ENCODE assay signal across 10 cellular contexts in the genomic region with DNA sequence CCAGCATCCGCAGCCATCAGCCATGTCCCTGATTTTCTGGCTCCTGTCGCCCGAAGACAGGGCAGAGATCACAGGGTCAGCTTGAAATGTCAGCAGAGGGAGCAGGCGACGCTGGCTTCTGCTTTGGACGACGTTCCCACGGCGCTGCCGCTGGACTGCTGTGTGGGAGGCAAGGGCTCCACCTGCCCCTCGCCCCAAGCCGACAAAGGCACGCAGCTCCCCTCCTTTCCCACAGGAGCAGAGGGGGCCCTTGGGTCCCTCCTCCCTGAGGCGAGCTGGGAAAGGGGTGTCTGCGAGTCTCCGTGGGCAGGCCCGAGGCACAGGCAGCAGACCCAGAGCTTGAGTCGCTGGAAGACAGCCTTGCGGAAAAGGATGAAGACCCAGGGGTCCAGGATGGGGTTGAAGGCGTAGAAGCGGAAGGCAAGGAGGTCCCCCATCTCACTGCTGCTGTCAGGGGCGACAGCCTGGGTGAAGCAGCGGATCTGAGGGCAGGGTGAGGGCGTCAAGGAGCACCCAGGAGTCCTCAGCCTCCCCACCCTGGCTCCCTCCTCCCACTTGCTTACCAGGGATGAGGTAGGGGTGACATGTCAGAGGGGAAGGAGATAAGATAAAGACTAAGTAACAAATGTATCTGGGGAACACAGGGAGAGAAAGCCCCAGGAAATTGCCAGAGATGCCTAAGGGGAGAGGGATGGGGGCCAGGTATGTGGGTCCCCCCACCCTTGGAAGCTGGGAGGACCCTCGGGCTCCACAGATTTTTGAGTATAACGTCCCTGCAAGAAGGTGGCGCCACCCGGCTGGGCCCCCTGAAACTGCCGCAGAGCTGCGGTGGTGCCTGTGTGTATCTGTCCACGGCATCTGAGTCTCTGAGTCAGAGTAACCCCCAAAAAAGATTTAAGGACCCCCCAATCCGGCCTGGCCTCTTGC. TPM values are rescaled to one million over a fixed set of nuclear protein-coding genes. Genes with fewer than 3 reads are reported as not detected.
DNase-seq lines count a peak whose midpoint lies in the region; ATAC-seq and TF ChIP-seq lines count a peak whose summit lies in the region.
"Had no signal": no experiment of that assay in that cellular context is flagged by ENCODE, and none has a peak within 500 bp of the region (broad histone marks: within the 10 kb centered on the region; RNA-seq: fewer than 3 reads in every experiment).

No MANE protein-coding gene starts in this region.

- H3K36me3 ChIP-seq in DND-41 (ENCODE audit: insufficient read depth, low read length) (no peaks in the 10 kb centered on the region), WERI-Rb-1 (no peaks in the 10 kb centered on the region), rectal smooth muscle tissue (ENCODE audit: control insufficient read depth, insufficient read depth, low read length) (no peaks in the 10 kb centered on the region), PC-3 (ENCODE audit: low read depth, low read length) (no peaks in the 10 kb centered on the region)

- CTCF ChIA-PET in PC-3 (lab: Charles Lee), result no interaction called here

- no peak overlapping the region for H3K9ac ChIP-seq in DND-41 (ENCODE audit: low read depth, low read length)
- H3K9ac ChIP-seq in rectal smooth muscle tissue (ENCODE audit: low read length), result no peak overlapping the region
- no peak overlapping the region for H3K9ac ChIP-seq in PC-3 (ENCODE audit: low read length)

- H3K4me1 ChIP-seq in DND-41 (ENCODE audit: insufficient read depth, low read length) (peaks cover 19% of the 10 kb centered on the region), rectal smooth muscle tissue (ENCODE audit: control insufficient read depth, insufficient read depth, low read length) (peaks cover 35% of the 10 kb centered on the region), PC-3 (ENCODE audit: insufficient read depth, low read length) (no peaks in the 10 kb centered on the region)

- TF ChIP-seq CTCF in DND-41 (IDR thresholded peaks at IDR 0.05; ENCODE audit: borderline replicate concordance, extremely low read depth, low read length, poor library complexity, severe bottlenecking) (peak; percentile 36), WERI-Rb-1 (IDR thresholded peaks at IDR 0.05; ENCODE audit: low read depth, low read length) (peak; percentile 12; the same call in 1 of the 2 replicates), fibroblast of villous mesenchyme (IDR thresholded peaks at IDR 0.05; ENCODE audit: insufficient read depth, low read depth, low read length) (no peak), PC-3 (conservative IDR thresholded peaks at IDR 0.05; ENCODE audit: low read depth, low read length) (no peak)

- H3K9me2 ChIP-seq in PC-3 (replicated peaks; ENCODE audit: low read length), result no peaks in the 10 kb centered on the region

- no peak overlapping the region for H3K27ac ChIP-seq in DND-41 (ENCODE audit: low read length)
- H3K27ac ChIP-seq in WERI-Rb-1, result peak overlapping the region; percentile 88
- peak overlapping the region; percentile 85 for H3K27ac ChIP-seq in rectal smooth muscle tissue (ENCODE audit: low read depth, low read length)
- H3K27ac ChIP-seq in substantia nigra (ENCODE audit: low read depth, low read length, poor library complexity, severe bottlenecking), result no peak overlapping the region
- H3K27ac ChIP-seq in PC-3 (ENCODE audit: low read length), result no peak overlapping the region

- no TSS peak for BruUV-seq in PC-3 (replicated peaks; lab: Mats Ljungman, UMichigan)

- no peaks in the 10 kb centered on the region for H3F3A ChIP-seq in PC-3 (ENCODE audit: low read length, unreplicated experiment)

- H3K4me2 ChIP-seq in DND-41 (ENCODE audit: insufficient read depth, low read length) (no peak overlapping the region), PC-3 (ENCODE audit: low read length) (no peak overlapping the region)

- no peak overlapping the region for H2AFZ ChIP-seq in DND-41 (ENCODE audit: low read depth, low read length)
- H2AFZ ChIP-seq in PC-3 (ENCODE audit: low read length), result no peak overlapping the region

- POLR2A ChIA-PET in PC-3 (lab: Charles Lee; ENCODE audit: unreplicated experiment), result no interaction called here

- H3K27me3 ChIP-seq in DND-41 (ENCODE audit: insufficient read depth, low read length, poor library complexity), result no peaks in the 10 kb centered on the region
- no peaks in the 10 kb centered on the region for H3K27me3 ChIP-seq in WERI-Rb-1 (ENCODE audit: insufficient read depth, low read depth, severe bottlenecking)
- H3K27me3 ChIP-seq in rectal smooth muscle tissue (ENCODE audit: control insufficient read depth, insufficient read depth, low read length), result no peaks in the 10 kb centered on the region
- no peaks in the 10 kb centered on the region for H3K27me3 ChIP-seq in PC-3 (ENCODE audit: low read length)

- H3K79me2 ChIP-seq in DND-41 (ENCODE audit: insufficient read depth, low read length), result no peaks in the 10 kb centered on the region
- no peaks in the 10 kb centered on the region for H3K79me2 ChIP-seq in PC-3 (ENCODE audit: low read length)

- H3K9me3 ChIP-seq in DND-41 (ENCODE audit: insufficient read depth, low read length, severe bottlenecking), result no peaks in the 10 kb centered on the region
- H3K9me3 ChIP-seq in WERI-Rb-1 (ENCODE audit: severe bottlenecking), result no peaks in the 10 kb centered on the region
- no peaks in the 10 kb centered on the region for H3K9me3 ChIP-seq in PC-3 (ENCODE audit: low read length)

- ATAC-seq in DND-41 (ENCODE audit: insufficient read depth, low read depth), result no peak
- no peak for ATAC-seq in PC-3
- ATAC-seq: Panc1 had no signal

- H3K4me3 ChIP-seq in DND-41 (ENCODE audit: low read depth in 1 of 2, low read length in 2 of 2) (no peak overlapping the region), WERI-Rb-1 (ENCODE audit: low read depth, low read length) (no peak overlapping the region), fibroblast of villous mesenchyme (ENCODE audit: low read depth, low read length) (no peak overlapping the region), rectal smooth muscle tissue (ENCODE audit: low read length) (peak overlapping the region; percentile 24), PC-3 (ENCODE audit: low read length) (no peak overlapping the region)

- DNase-seq in DND-41 (no peak), WERI-Rb-1 (peak; percentile 38), fibroblast of villous mesenchyme (ENCODE audit: low read depth) (peak; percentile 24), substantia nigra (lab: John Stamatoyannopoulos, UW) (no peak), PC-3 (no peak), NCI-H187 (lab: John Stamatoyannopoulos, UW) (no peak)
- DNase-seq in activated CD8-positive, alpha-beta memory T cell treated with anti-CD3 and anti-CD28 coated beads, Interleukin-2, amount 50 U/mL, for 4 hours, result no peak
- DNase-seq: KBM-7 had no signal

- intact Hi-C loops in PC-3 (cut with micrococcal nuclease), result no loop called here

- H4K20me1 ChIP-seq in DND-41 (ENCODE audit: insufficient read depth, low read length) (no peaks in the 10 kb centered on the region; the same call in 1 of the 2 replicates), PC-3 (ENCODE audit: low read length) (no peaks in the 10 kb centered on the region)

RNA-seq across cellular contexts. Expression of gene PTGIR, which starts 3.4 kb away (rescaled TPM):
- 3.5 and 5.5 TPM in 2 replicates for total RNA-seq in fibroblast of villous mesenchyme
- total RNA-seq in PC-3 (2014; rRNA removed), result not detected in 2 replicates

RNA-seq across cellular contexts. Expression of gene GNG8, which starts 14.5 kb away (rescaled TPM):
- total RNA-seq in fibroblast of villous mesenchyme (not detected in 2 replicates), PC-3 (2014; rRNA removed) (not detected in 2 replicates)

RNA-seq across cellular contexts. Expression of gene CALM3, which starts 20.3 kb away (rescaled TPM):
- total RNA-seq in fibroblast of villous mesenchyme, result 124 and 213 TPM in 2 replicates
- 160 and 217 TPM in 2 replicates for total RNA-seq in PC-3 (2014; rRNA removed)

RNA-seq across cellular contexts. Expression of gene DACT3, which starts 39.5 kb away (rescaled TPM):
- total RNA-seq in fibroblast of villous mesenchyme (5.2 and 11.3 TPM in 2 replicates), PC-3 (2014; rRNA removed) (1.9 and 3.1 TPM in 2 replicates)

Comparison
In these comparisons a context has a peak if more than half of its experiments do, and no peak if none do; other contexts are left out.
1. DNase-seq: peak in WERI-Rb-1 (single experiment) and fibroblast of villous mesenchyme (single experiment); none in DND-41 (single experiment), substantia nigra (0 of 49), PC-3 (single experiment), NCI-H187 (0 of 2) and activated CD8-positive, alpha-beta memory T cell treated with anti-CD3 and anti-CD28 coated beads, Interleukin-2, amount 50 U/mL, for 4 hours (single experiment).
2. H3K27ac ChIP-seq: peak in WERI-Rb-1 (single experiment) and rectal smooth muscle tissue (single experiment); none in DND-41 (single experiment), substantia nigra (single experiment) and PC-3 (single experiment).
3. CTCF ChIP-seq: peak in DND-41 (single experiment) and WERI-Rb-1 (single experiment); none in fibroblast of villous mesenchyme (single experiment) and PC-3 (single experiment).